Comparison of ENCODE assay signal across 10 cellular contexts in genomic region chr17:43316522-43317142, GRCh38.
DNase-seq lines count a peak whose midpoint lies in the region; TF ChIP-seq lines count a peak whose summit lies in the region.
"Had no signal": no experiment of that assay in that cellular context is flagged by ENCODE, and none has a peak within 500 bp of the region (broad histone marks: within the 10 kb centered on the region; RNA-seq: fewer than 3 reads in every experiment).

No MANE protein-coding gene starts in this region.

- DNase-seq in activated CD8-positive, alpha-beta memory T cell treated with anti-CD3 and anti-CD28 coated beads for 24 hours, result peak; percentile 63
- no peak for DNase-seq in activated CD8-positive, alpha-beta memory T cell treated with anti-CD3 and anti-CD28 coated beads, Interleukin-2, amount 50 U/mL, for 4 hours
- peak; percentile 17 for DNase-seq in SK-MEL-5 (ENCODE audit: low read depth, low spot score)
- peak; percentile 82 for DNase-seq in endodermal cell
- DNase-seq in posterior vena cava (ENCODE audit: low spot score), result peak; percentile 77
- DNase-seq in iPS-NIHi11 (ENCODE audit: low spot score), result no peak
- no peak for DNase-seq in NCI-H2029 treated with DMSO at 0.1 percent for 48 hours (lab: John Stamatoyannopoulos, UW)
- no peak for DNase-seq in SHP77 (lab: John Stamatoyannopoulos, UW)
- DNase-seq: NCI-H2171 treated with DMSO at 0.1 percent for 48 hours had no signal

- TF ChIP-seq CTCF in endodermal cell (conservative IDR thresholded peaks at IDR 0.05), result no peak

- H3K9me3 Mint-ChIP-seq in endodermal cell, result peaks cover 42% of the 10 kb centered on the region

- in situ Hi-C loops in SK-MEL-5 (cut with HindIII; ENCODE audit: low pct_unique_long_range_greater_than_20kb, low sequenced_read_pairs), result no loop called here

- intact Hi-C loops in posterior vena cava (cut with DNase I), result loop anchor here in 1 of 2 donors (10.0 kb wide), 1 partner anchor 292 kb away; the partner anchor contains the start of genes RND2 and VAT1

- 83% methylated on average over 18 to 19 of the region's 19 CpGs for WGBS in endodermal cell (ENCODE audit: insufficient coverage in 1 of 2, insufficient read length in 1 of 2), 2 experiments

- H3K4me1 Mint-ChIP-seq in endodermal cell, result no peaks in the 10 kb centered on the region

- H3K27me3 Mint-ChIP-seq in endodermal cell (ENCODE audit: insufficient read depth), result no peaks in the 10 kb centered on the region
- H3K27me3 Mint-ChIP-seq: stimulated activated naive CD8-positive, alpha-beta T cell treated with anti-CD3 and anti-CD28 coated beads, Interleukin-15, Interleukin-2, amounts not matched to agents 100 ng/mL and 50 ng/mL, for 24 hours had no signal

- no peaks in the 10 kb centered on the region for H3K36me3 ChIP-seq in endodermal cell (ENCODE audit: control insufficient read depth, insufficient read depth, low read length)

- H3K9ac ChIP-seq in endodermal cell (ENCODE audit: extremely low read depth, low read length, poor library complexity, severe bottlenecking), result no peak overlapping the region

- no peak overlapping the region for H3K4me3 Mint-ChIP-seq in endodermal cell
- H3K4me3 Mint-ChIP-seq: stimulated activated naive CD8-positive, alpha-beta T cell treated with anti-CD3 and anti-CD28 coated beads, Interleukin-15, Interleukin-2, amounts not matched to agents 100 ng/mL and 50 ng/mL, for 24 hours had no signal

- peaks cover 25% of the 10 kb centered on the region for H3K9me3 ChIP-seq in endodermal cell (ENCODE audit: control insufficient read depth, low read length)

- H3K27me3 ChIP-seq in endodermal cell (ENCODE audit: control insufficient read depth, insufficient read depth, low read length, poor library complexity, severe bottlenecking), result no peaks in the 10 kb centered on the region

- H3K27ac Mint-ChIP-seq in endodermal cell, result peak overlapping the region; percentile 68

- no peak overlapping the region for H3K4me3 ChIP-seq in endodermal cell (ENCODE audit: low read length)

- H3K36me3 Mint-ChIP-seq in endodermal cell (ENCODE audit: low read depth), result no peaks in the 10 kb centered on the region

- no peaks in the 10 kb centered on the region for H3K4me1 ChIP-seq in endodermal cell (ENCODE audit: control insufficient read depth, insufficient read depth, low read length)

- H3K27ac ChIP-seq in endodermal cell (ENCODE audit: low read depth, low read length), result no peak overlapping the region

Comparison
In these comparisons a context has a peak if more than half of its experiments do, and no peak if none do; other contexts are left out.
1. DNase-seq: peak in activated CD8-positive, alpha-beta memory T cell treated with anti-CD3 and anti-CD28 coated beads for 24 hours (single experiment), SK-MEL-5 (single experiment), endodermal cell (single experiment) and posterior vena cava (single experiment); none in activated CD8-positive, alpha-beta memory T cell treated with anti-CD3 and anti-CD28 coated beads, Interleukin-2, amount 50 U/mL, for 4 hours (single experiment), iPS-NIHi11 (single experiment), NCI-H2029 treated with DMSO at 0.1 percent for 48 hours (single experiment) and SHP77 (0 of 2).